1 cellular context compared by ENCODE assay signal in the genomic region with DNA sequence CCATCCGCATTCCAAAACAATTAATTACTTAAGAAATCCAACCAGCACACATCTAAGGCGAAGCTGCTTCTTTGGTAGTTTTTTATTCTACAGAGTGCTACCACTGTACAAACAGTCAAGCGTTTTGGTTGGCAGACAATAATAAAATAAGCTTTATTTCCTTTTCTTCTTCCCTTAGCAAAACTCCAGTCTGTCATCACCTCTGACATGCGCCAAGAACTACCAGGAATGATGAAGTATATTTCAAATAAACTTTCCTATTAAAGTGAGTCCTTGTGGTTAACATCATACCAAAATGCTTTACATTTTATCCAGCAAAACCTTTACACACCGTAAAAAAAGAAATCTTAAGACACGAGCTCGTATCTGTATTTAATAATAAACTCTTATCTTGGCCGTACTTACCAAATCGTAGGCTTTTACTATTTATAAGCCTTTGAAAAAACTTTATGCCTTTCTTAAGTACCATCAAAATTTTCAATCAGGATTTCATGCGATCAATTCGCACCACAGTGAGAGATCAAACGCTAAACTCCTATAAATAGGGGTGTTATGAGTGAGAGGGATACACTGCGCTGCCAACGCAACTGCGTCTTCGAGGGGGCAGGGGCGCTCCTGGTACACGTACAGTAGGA.
TF ChIP-seq lines count a peak whose summit lies in the region.

No MANE protein-coding gene starts in this region.

TF ChIP-seq in HepG2, 621 proteins besides CTCF, POLR2A, EP300 and RAD21 (continued from another document and continues in another):
- TF ChIP-seq TMF1 (CRISPR knock-in tag; IDR thresholded peaks at IDR 0.05; ENCODE audit: low read depth) (no peak), ZNF17 (CRISPR knock-in tag; IDR thresholded peaks at IDR 0.05) (no peak), ZNF644 (CRISPR knock-in tag; IDR thresholded peaks at IDR 0.05; ENCODE audit: low read depth) (no peak), ZNF224 (CRISPR knock-in tag; IDR thresholded peaks at IDR 0.05) (0 out of 2 replicates have a peak, but pooled peaks have one; percentile 37), ZNF501 (CRISPR knock-in tag; IDR thresholded peaks at IDR 0.05) (0 out of 2 replicates have a peak, but pooled peaks have one; percentile 45), CAMTA2 (CRISPR knock-in tag; IDR thresholded peaks at IDR 0.05; ENCODE audit: borderline replicate concordance) (no peak), ZNF235 (CRISPR knock-in tag; IDR thresholded peaks at IDR 0.05; ENCODE audit: borderline replicate concordance) (no peak), ARID2 (CRISPR knock-in tag; IDR thresholded peaks at IDR 0.05; ENCODE audit: borderline replicate concordance) (peak; percentile 66; the same call in 1 of the 2 replicates), GPN1 (CRISPR knock-in tag; IDR thresholded peaks at IDR 0.05; ENCODE audit: borderline replicate concordance) (no peak), SIN3B (IDR thresholded peaks at IDR 0.05; ENCODE audit: low read length) (no peak), MEF2D (CRISPR knock-in tag; IDR thresholded peaks at IDR 0.05) (no peak), NAIF1 (CRISPR knock-in tag; IDR thresholded peaks at IDR 0.05; ENCODE audit: borderline replicate concordance) (peak; percentile 92), FOXM1 (CRISPR knock-in tag; IDR thresholded peaks at IDR 0.05) (no peak), NR2F1 (CRISPR knock-in tag; IDR thresholded peaks at IDR 0.05) (no peak), ZNF577 (CRISPR knock-in tag; IDR thresholded peaks at IDR 0.05; ENCODE audit: borderline replicate concordance, low read depth) (no peak), PRMT3 (CRISPR knock-in tag; IDR thresholded peaks at IDR 0.05; ENCODE audit: borderline replicate concordance, low read depth) (no peak), TCF7L2 (IDR thresholded peaks at IDR 0.05; ENCODE audit: low read depth, low read length) (no peak), ZNF317 (CRISPR knock-in tag; IDR thresholded peaks at IDR 0.05) (peak; percentile 47; the same call in 1 of the 2 replicates), TAF1 (CRISPR knock-in tag; IDR thresholded peaks at IDR 0.05) (no peak; the same call in 1 of the 2 replicates), PHF21A (CRISPR knock-in tag; IDR thresholded peaks at IDR 0.05) (no peak), POLR2AphosphoS2 (IDR thresholded peaks at IDR 0.05; ENCODE audit: low read depth, low read length) (peak; percentile 72; the same call in 1 of the 2 replicates)
- TF ChIP-seq, protein P1, sequence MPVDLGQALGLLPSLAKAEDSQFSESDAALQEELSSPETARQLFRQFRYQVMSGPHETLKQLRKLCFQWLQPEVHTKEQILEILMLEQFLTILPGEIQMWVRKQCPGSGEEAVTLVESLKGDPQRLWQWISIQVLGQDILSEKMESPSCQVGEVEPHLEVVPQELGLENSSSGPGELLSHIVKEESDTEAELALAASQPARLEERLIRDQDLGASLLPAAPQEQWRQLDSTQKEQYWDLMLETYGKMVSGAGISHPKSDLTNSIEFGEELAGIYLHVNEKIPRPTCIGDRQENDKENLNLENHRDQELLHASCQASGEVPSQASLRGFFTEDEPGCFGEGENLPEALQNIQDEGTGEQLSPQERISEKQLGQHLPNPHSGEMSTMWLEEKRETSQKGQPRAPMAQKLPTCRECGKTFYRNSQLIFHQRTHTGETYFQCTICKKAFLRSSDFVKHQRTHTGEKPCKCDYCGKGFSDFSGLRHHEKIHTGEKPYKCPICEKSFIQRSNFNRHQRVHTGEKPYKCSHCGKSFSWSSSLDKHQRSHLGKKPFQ (CRISPR knock-in tag; IDR thresholded peaks at IDR 0.05; ENCODE audit: insufficient replicate concordance): peak; percentile 60
- TF ChIP-seq, protein P2, sequence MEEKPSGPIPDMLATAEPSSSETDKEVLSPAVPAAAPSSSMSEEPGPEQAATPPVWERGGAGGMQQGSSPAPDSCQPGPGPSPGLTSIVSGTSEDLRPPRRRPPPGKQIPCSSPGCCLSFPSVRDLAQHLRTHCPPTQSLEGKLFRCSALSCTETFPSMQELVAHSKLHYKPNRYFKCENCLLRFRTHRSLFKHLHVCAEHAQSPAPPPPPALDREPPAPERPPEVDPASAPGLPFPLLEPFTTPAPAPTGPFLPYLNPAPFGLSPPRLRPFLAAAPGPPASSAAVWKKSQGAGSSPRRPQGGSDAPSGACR (CRISPR knock-in tag; IDR thresholded peaks at IDR 0.05): 0 out of 2 replicates have a peak, but pooled peaks have one; percentile 16
- TF ChIP-seq, protein P3, sequence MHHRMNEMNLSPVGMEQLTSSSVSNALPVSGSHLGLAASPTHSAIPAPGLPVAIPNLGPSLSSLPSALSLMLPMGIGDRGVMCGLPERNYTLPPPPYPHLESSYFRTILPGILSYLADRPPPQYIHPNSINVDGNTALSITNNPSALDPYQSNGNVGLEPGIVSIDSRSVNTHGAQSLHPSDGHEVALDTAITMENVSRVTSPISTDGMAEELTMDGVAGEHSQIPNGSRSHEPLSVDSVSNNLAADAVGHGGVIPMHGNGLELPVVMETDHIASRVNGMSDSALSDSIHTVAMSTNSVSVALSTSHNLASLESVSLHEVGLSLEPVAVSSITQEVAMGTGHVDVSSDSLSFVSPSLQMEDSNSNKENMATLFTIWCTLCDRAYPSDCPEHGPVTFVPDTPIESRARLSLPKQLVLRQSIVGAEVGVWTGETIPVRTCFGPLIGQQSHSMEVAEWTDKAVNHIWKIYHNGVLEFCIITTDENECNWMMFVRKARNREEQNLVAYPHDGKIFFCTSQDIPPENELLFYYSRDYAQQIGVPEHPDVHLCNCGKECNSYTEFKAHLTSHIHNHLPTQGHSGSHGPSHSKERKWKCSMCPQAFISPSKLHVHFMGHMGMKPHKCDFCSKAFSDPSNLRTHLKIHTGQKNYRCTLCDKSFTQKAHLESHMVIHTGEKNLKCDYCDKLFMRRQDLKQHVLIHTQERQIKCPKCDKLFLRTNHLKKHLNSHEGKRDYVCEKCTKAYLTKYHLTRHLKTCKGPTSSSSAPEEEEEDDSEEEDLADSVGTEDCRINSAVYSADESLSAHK (CRISPR knock-in tag; IDR thresholded peaks at IDR 0.05; ENCODE audit: borderline replicate concordance): no peak
- TF ChIP-seq, protein P4, sequence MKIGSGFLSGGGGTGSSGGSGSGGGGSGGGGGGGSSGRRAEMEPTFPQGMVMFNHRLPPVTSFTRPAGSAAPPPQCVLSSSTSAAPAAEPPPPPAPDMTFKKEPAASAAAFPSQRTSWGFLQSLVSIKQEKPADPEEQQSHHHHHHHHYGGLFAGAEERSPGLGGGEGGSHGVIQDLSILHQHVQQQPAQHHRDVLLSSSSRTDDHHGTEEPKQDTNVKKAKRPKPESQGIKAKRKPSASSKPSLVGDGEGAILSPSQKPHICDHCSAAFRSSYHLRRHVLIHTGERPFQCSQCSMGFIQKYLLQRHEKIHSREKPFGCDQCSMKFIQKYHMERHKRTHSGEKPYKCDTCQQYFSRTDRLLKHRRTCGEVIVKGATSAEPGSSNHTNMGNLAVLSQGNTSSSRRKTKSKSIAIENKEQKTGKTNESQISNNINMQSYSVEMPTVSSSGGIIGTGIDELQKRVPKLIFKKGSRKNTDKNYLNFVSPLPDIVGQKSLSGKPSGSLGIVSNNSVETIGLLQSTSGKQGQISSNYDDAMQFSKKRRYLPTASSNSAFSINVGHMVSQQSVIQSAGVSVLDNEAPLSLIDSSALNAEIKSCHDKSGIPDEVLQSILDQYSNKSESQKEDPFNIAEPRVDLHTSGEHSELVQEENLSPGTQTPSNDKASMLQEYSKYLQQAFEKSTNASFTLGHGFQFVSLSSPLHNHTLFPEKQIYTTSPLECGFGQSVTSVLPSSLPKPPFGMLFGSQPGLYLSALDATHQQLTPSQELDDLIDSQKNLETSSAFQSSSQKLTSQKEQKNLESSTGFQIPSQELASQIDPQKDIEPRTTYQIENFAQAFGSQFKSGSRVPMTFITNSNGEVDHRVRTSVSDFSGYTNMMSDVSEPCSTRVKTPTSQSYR (CRISPR knock-in tag; IDR thresholded peaks at IDR 0.05; ENCODE audit: borderline replicate concordance): peak; percentile 18; the same call in 1 of the 2 replicates
- TF ChIP-seq, protein P5, sequence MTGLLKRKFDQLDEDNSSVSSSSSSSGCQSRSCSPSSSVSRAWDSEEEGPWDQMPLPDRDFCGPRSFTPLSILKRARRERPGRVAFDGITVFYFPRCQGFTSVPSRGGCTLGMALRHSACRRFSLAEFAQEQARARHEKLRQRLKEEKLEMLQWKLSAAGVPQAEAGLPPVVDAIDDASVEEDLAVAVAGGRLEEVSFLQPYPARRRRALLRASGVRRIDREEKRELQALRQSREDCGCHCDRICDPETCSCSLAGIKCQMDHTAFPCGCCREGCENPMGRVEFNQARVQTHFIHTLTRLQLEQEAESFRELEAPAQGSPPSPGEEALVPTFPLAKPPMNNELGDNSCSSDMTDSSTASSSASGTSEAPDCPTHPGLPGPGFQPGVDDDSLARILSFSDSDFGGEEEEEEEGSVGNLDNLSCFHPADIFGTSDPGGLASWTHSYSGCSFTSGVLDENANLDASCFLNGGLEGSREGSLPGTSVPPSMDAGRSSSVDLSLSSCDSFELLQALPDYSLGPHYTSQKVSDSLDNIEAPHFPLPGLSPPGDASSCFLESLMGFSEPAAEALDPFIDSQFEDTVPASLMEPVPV (CRISPR knock-in tag; IDR thresholded peaks at IDR 0.05): 0 out of 2 replicates have a peak, but pooled peaks have one; percentile 12
- TF ChIP-seq, protein P6, sequence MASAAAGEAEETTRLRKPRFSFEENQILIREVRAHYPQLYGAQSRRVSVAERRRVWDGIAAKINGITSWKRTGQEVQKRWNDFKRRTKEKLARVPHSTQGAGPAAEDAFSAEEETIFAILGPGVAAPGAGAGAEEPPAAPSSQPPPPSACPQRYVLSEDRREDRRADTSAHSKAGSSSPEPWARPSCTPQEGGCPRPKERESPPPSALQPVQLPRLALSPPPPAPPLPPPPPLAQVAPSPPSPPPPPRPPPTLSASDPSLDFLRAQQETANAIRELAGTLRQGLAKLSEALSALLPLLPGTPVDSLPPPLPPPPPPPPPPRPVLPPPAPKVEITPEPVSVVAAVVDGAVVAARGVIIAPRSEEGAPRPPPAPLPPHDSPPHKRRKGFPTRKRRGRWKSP (CRISPR knock-in tag; IDR thresholded peaks at IDR 0.05): peak; percentile 67; the same call in 1 of the 2 replicates
- TF ChIP-seq, protein P7, sequence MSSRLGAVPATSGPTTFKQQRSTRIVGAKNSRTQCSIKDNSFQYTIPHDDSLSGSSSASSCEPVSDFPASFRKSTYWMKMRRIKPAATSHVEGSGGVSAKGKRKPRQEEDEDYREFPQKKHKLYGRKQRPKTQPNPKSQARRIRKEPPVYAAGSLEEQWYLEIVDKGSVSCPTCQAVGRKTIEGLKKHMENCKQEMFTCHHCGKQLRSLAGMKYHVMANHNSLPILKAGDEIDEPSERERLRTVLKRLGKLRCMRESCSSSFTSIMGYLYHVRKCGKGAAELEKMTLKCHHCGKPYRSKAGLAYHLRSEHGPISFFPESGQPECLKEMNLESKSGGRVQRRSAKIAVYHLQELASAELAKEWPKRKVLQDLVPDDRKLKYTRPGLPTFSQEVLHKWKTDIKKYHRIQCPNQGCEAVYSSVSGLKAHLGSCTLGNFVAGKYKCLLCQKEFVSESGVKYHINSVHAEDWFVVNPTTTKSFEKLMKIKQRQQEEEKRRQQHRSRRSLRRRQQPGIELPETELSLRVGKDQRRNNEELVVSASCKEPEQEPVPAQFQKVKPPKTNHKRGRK (CRISPR knock-in tag; IDR thresholded peaks at IDR 0.05): no peak
- TF ChIP-seq, protein P8, sequence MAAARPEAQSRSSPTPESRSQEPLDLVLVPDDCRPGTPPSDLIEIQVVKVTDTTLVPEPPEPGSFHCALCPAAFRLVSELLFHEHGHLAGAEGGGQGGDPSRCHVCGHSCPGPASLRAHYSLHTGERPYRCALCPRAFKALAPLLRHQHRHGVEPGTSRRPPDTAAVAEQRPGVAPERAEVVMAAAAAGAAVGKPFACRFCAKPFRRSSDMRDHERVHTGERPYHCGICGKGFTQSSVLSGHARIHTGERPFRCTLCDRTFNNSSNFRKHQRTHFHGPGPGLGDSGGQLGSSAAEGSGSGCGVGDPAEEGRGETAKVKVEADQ (CRISPR knock-in tag; IDR thresholded peaks at IDR 0.05; ENCODE audit: borderline replicate concordance): no peak
- TF ChIP-seq, protein P9, sequence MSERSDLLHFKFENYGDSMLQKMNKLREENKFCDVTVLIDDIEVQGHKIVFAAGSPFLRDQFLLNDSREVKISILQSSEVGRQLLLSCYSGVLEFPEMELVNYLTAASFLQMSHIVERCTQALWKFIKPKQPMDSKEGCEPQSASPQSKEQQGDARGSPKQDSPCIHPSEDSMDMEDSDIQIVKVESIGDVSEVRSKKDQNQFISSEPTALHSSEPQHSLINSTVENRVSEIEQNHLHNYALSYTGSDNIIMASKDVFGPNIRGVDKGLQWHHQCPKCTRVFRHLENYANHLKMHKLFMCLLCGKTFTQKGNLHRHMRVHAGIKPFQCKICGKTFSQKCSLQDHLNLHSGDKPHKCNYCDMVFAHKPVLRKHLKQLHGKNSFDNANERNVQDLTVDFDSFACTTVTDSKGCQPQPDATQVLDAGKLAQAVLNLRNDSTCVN (CRISPR knock-in tag; IDR thresholded peaks at IDR 0.05; ENCODE audit: borderline replicate concordance): no peak
- TF ChIP-seq, protein P10, sequence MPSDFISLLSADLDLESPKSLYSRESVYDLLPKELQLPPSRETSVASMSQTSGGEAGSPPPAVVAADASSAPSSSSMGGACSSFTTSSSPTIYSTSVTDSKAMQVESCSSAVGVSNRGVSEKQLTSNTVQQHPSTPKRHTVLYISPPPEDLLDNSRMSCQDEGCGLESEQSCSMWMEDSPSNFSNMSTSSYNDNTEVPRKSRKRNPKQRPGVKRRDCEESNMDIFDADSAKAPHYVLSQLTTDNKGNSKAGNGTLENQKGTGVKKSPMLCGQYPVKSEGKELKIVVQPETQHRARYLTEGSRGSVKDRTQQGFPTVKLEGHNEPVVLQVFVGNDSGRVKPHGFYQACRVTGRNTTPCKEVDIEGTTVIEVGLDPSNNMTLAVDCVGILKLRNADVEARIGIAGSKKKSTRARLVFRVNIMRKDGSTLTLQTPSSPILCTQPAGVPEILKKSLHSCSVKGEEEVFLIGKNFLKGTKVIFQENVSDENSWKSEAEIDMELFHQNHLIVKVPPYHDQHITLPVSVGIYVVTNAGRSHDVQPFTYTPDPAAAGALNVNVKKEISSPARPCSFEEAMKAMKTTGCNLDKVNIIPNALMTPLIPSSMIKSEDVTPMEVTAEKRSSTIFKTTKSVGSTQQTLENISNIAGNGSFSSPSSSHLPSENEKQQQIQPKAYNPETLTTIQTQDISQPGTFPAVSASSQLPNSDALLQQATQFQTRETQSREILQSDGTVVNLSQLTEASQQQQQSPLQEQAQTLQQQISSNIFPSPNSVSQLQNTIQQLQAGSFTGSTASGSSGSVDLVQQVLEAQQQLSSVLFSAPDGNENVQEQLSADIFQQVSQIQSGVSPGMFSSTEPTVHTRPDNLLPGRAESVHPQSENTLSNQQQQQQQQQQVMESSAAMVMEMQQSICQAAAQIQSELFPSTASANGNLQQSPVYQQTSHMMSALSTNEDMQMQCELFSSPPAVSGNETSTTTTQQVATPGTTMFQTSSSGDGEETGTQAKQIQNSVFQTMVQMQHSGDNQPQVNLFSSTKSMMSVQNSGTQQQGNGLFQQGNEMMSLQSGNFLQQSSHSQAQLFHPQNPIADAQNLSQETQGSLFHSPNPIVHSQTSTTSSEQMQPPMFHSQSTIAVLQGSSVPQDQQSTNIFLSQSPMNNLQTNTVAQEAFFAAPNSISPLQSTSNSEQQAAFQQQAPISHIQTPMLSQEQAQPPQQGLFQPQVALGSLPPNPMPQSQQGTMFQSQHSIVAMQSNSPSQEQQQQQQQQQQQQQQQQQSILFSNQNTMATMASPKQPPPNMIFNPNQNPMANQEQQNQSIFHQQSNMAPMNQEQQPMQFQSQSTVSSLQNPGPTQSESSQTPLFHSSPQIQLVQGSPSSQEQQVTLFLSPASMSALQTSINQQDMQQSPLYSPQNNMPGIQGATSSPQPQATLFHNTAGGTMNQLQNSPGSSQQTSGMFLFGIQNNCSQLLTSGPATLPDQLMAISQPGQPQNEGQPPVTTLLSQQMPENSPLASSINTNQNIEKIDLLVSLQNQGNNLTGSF (CRISPR knock-in tag; IDR thresholded peaks at IDR 0.05): no peak
